Comparison of ENCODE assay signal across 8 cellular contexts in the genomic region with DNA sequence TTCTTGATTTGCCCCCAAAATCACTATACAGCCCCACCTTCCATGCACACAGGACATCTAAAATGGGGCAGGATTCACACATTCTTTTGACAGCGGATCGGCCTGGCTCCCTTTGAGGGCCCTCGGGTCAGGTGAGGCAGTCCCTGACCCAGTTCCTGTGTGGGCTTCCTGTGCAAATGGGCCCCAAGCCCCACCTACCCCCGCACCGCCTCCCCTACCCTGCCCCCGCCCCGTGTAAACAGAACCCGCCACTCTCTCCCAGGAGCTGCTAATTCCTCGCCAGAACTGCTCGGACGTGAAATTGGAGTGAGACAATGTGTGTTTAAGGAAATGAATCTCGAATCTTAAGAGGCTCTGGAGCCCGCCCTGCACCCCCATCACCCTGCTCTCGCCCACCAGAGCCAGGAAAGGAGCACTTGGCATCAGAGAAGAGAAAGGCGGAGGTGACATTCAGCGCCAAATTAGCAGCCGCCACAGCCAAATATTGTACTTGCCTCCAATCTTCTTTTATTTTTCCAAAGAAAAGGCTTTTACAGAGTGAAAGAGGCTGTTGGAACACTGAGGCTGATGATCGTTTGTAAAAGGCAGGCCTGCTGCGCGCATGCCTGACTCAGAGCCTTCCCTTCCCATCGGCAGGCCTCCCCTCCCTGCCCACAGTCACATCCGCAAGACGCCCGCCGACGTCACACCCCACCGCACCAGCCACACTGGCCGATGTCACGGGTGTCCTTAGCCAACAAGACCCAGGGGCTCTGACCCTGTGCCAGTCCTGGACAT. TPM values are rescaled to one million over a fixed set of nuclear protein-coding genes. Genes with fewer than 3 reads are reported as not detected.
DNase-seq lines count a peak whose midpoint lies in the region; ATAC-seq and TF ChIP-seq lines count a peak whose summit lies in the region.

No MANE protein-coding gene starts in this region.

- no peaks in the 10 kb centered on the region for H3K9me3 ChIP-seq in right lobe of liver

- H3K4me3 ChIP-seq in astrocyte of the cerebellum (ENCODE audit: low read depth, low read length) (no peak overlapping the region), right lobe of liver (no peak overlapping the region)

- no peak for TF ChIP-seq POLR2A in right lobe of liver (IDR thresholded peaks at IDR 0.05)

- ATAC-seq in right lobe of liver (peak in 2 of 4 donors; percentile 24 to 32), GM18867 (IDR thresholded peaks at IDR 0.05; ENCODE audit: unreplicated experiment) (no peak), GM21717 (IDR thresholded peaks at IDR 0.05; ENCODE audit: unreplicated experiment) (no peak), GM18858 (IDR thresholded peaks at IDR 0.05; ENCODE audit: unreplicated experiment) (no peak)

- no peaks in the 10 kb centered on the region for H3K36me3 ChIP-seq in right lobe of liver

- no peak for TF ChIP-seq CTCF in astrocyte of the cerebellum (IDR thresholded peaks at IDR 0.05; ENCODE audit: low read depth, low read length, missing control alignments)
- no peak for TF ChIP-seq CTCF in right lobe of liver (IDR thresholded peaks at IDR 0.05)

- intact Hi-C loops in right lobe of liver (cut with DNase I) = no loop called here

- peaks cover 0 to 22% (median 0%) of the 10 kb centered on the region in 4 donors for H3K4me1 ChIP-seq in right lobe of liver

- H3K27ac ChIP-seq in right lobe of liver = no peak overlapping the region

- in situ Hi-C loops in astrocyte of the cerebellum (cut with HindIII; ENCODE audit: low sequenced_read_pairs) = no loop called here

- no peaks in the 10 kb centered on the region for H3K27me3 ChIP-seq in right lobe of liver

- DNase-seq in NCI-H1436 (lab: John Stamatoyannopoulos, UW) (peak; percentile 46), NCI-H1436 treated with DMSO at 0.1 percent for 48 hours (lab: John Stamatoyannopoulos, UW) (no peak), astrocyte of the cerebellum (ENCODE audit: low read depth) (peak; percentile 55), right lobe of liver (peak in 2 of 3 donors; percentile 48 to 71)
- peak in 2 of 3 donors; percentile 12 to 40 for DNase-seq in stimulated activated CD4-positive, alpha-beta T cell treated with anti-CD3 and anti-CD28 coated beads, TNF-alpha, amount 100 ng/mL, for 1 hour (ENCODE audit: low read depth in 3 of 3, low spot score in 1 of 3)

- whole genome bisulfite sequencing in right lobe of liver (ENCODE audit: insufficient coverage, low coverage, low lambda C conversion rate, missing lambda C conversion rate) = 61% methylated on average over 20 of the region's 29 CpGs

RNA-seq across cellular contexts. Expression of gene CACNA2D2, which starts 53.1 kb away (rescaled TPM):
- under 1 TPM in 5 of 6 experiments, not detected in 1; 0.06 to 0.39 (median 0.26) TPM for total RNA-seq in right lobe of liver
